ENCODE assay signal across 23 cellular contexts in genomic region chrX:46844913-46845312, GRCh38. TPM values are rescaled to one million over a fixed set of nuclear protein-coding genes. Genes with fewer than 3 reads are reported as not detected.
DNase-seq lines count a peak whose midpoint lies in the region; ATAC-seq, FAIRE-seq and TF ChIP-seq lines count a peak whose summit lies in the region.
"Had no signal": no experiment of that assay in that cellular context is flagged by ENCODE, and none has a peak within 500 bp of the region (broad histone marks: within the 10 kb centered on the region; RNA-seq: fewer than 3 reads in every experiment).

No MANE protein-coding gene starts in this region.

- no peak overlapping the region for H3K9ac ChIP-seq in astrocyte (ENCODE audit: low read length)
- H3K9ac ChIP-seq in endothelial cell of umbilical vein (replicated peaks; ENCODE audit: extremely low read depth, insufficient read depth, low read length): no peak overlapping the region
- H3K9ac ChIP-seq: BLaER1 treated with 17β-estradiol and CSF1 and Interleukin-3, amounts not matched to agents 10 nM and 100 nM had no signal

- no peak for ATAC-seq in A549
- no peak for ATAC-seq in HG02970 (IDR thresholded peaks at IDR 0.05; ENCODE audit: low FRiP score, unreplicated experiment)
- ATAC-seq in HG02870 (IDR thresholded peaks at IDR 0.05; ENCODE audit: unreplicated experiment): no peak
- ATAC-seq: CD8-positive, alpha-beta T cell had no signal

- no peaks in the 10 kb centered on the region for H3K9me3 ChIP-seq in A549
- H3K9me3 ChIP-seq in astrocyte (ENCODE audit: insufficient read depth, low read depth, low read length): no peaks in the 10 kb centered on the region
- no peaks in the 10 kb centered on the region for H3K9me3 ChIP-seq in endothelial cell of umbilical vein (replicated peaks; ENCODE audit: control insufficient read depth, insufficient read depth, low read length)
- H3K9me3 ChIP-seq: Caco-2 had no signal

- H3K9me3 Mint-ChIP-seq in astrocyte (ENCODE audit: unreplicated experiment): peaks cover 2% of the 10 kb centered on the region
- H3K9me3 Mint-ChIP-seq: CD4-positive, alpha-beta T cell; CD8-positive, alpha-beta T cell had no signal

- TF ChIP-seq RAD21 in A549 (conservative IDR thresholded peaks at IDR 0.05 in 1 of 2, IDR thresholded peaks at IDR 0.05 in 1 of 2): no peak

- H2AFZ ChIP-seq in astrocyte (ENCODE audit: low read depth, low read length) (no peak overlapping the region), endothelial cell of umbilical vein (ENCODE audit: low read depth, low read length) (no peak overlapping the region)

- intact Hi-C loops in endothelial cell of umbilical vein (cut with micrococcal nuclease): no loop called here

- no peaks in the 10 kb centered on the region for H3K36me3 Mint-ChIP-seq in astrocyte (ENCODE audit: low read depth, unreplicated experiment)

- CTCF ChIA-PET in A549 (lab: Yijun Ruan, JAX) (interaction anchor here (0.6 kb wide), 1 partner anchor 212 kb away, joined by 5 read pairs; no protein-coding TSS in a partner anchor), endothelial cell of umbilical vein (lab: Charles Lee) (no interaction called here)

- DNase-seq in A549 (ENCODE audit: low read depth in 1 of 2, low spot score in 1 of 2): no peak
- DNase-seq in GM12891 (ENCODE audit: insufficient read length, low spot score): no peak
- no peak for DNase-seq in astrocyte (ENCODE audit: low read depth)
- no peak for DNase-seq in endothelial cell of umbilical vein (ENCODE audit: low read depth, low spot score)
- no peak for DNase-seq in activated CD8-positive, alpha-beta memory T cell treated with anti-CD3 and anti-CD28 coated beads for 24 hours
- DNase-seq in SK-N-DZ (ENCODE audit: low spot score): no peak
- DNase-seq: 8988T; AML-193; Caco-2; Calu3; CD4-positive, alpha-beta T cell; CD8-positive, alpha-beta T cell; DMS79 treated with DMSO at 0.1 percent for 48 hours; GF-D8 had no signal

- H3K27me3 Mint-ChIP-seq in astrocyte (ENCODE audit: low read depth, unreplicated experiment): no peaks in the 10 kb centered on the region
- H3K27me3 Mint-ChIP-seq: B cell; CD4-positive, alpha-beta T cell had no signal

- no peaks in the 10 kb centered on the region for H3K27me3 ChIP-seq in astrocyte (ENCODE audit: insufficient read depth, low read length)
- H3K27me3 ChIP-seq in endothelial cell of umbilical vein (ENCODE audit: control insufficient read depth in 2 of 2, insufficient read depth in 2 of 2, low read length in 2 of 2): no peaks in the 10 kb centered on the region
- H3K27me3 ChIP-seq: BLaER1 treated with 17β-estradiol and CSF1 and Interleukin-3, amounts not matched to agents 10 nM and 100 nM had no signal

- H3K4me3 ChIP-seq in A549 (no peak overlapping the region), astrocyte (ENCODE audit: insufficient read depth, low read depth, low read length) (no peak overlapping the region), endothelial cell of umbilical vein (replicated peaks in 1 of 3; ENCODE audit: insufficient read depth in 1 of 3, low read depth in 1 of 3, low read length in 3 of 3) (no peak overlapping the region)
- H3K4me3 ChIP-seq: BLaER1 treated with 17β-estradiol and CSF1 and Interleukin-3, amounts not matched to agents 10 nM and 100 nM had no signal

- H3K4me3 Mint-ChIP-seq in astrocyte (ENCODE audit: unreplicated experiment): no peak overlapping the region
- H3K4me3 Mint-ChIP-seq: B cell; CD4-positive, alpha-beta T cell; CD8-positive, alpha-beta T cell had no signal

- no TSS peak for BruUV-seq in endothelial cell of umbilical vein (replicated peaks; lab: Mats Ljungman, UMichigan)

- TF ChIP-seq POLR2A in A549 (IDR thresholded peaks at IDR 0.05; ENCODE audit: low read length) (no peak), GM12891 (IDR thresholded peaks at IDR 0.05; ENCODE audit: low read depth, low read length) (no peak), endothelial cell of umbilical vein (IDR thresholded peaks at IDR 0.05; ENCODE audit: low read depth, low read length) (no peak)

- H3K27ac ChIP-seq in A549 (no peak overlapping the region), astrocyte (ENCODE audit: low read depth, low read length) (no peak overlapping the region), endothelial cell of umbilical vein (ENCODE audit: insufficient read depth, low read depth, low read length) (no peak overlapping the region)
- H3K27ac ChIP-seq: BLaER1 treated with 17β-estradiol and CSF1 and Interleukin-3, amounts not matched to agents 10 nM and 100 nM; C4-2B had no signal

- TF ChIP-seq EP300 in A549 (IDR thresholded peaks at IDR 0.05): no peak

- FAIRE-seq in A549 (lab: Jason Lieb, UNC) (peak; percentile 99), GM12891 (lab: Jason Lieb, UNC) (peak; percentile 84), astrocyte (lab: Jason Lieb, UNC) (peak; percentile 39), endothelial cell of umbilical vein (lab: Jason Lieb, UNC) (peak; percentile 62)
- FAIRE-seq: A204.1, D721Med, GM12892, GM18507 had no signal

- dilution Hi-C loops in endothelial cell of umbilical vein (cut with MboI; ENCODE audit: extremely low pct_ligation_motif_present, low sequenced_read_pairs): no loop called here

- peaks cover 18% of the 10 kb centered on the region for H3K4me1 ChIP-seq in A549
- H3K4me1 ChIP-seq in astrocyte (ENCODE audit: insufficient read depth, low read length): peaks cover 12% of the 10 kb centered on the region
- H3K4me1 ChIP-seq in endothelial cell of umbilical vein (ENCODE audit: control insufficient read depth, extremely low read depth, insufficient read depth, low read length): peaks cover 5% of the 10 kb centered on the region

- H3K4me2 ChIP-seq in A549 (no peak overlapping the region), astrocyte (ENCODE audit: low read length) (no peak overlapping the region), endothelial cell of umbilical vein (ENCODE audit: insufficient read depth, low read length) (no peak overlapping the region)
- H3K4me2 ChIP-seq: BLaER1 treated with 17β-estradiol and CSF1 and Interleukin-3, amounts not matched to agents 10 nM and 100 nM had no signal

- H3K4me1 Mint-ChIP-seq in astrocyte (ENCODE audit: low read depth, unreplicated experiment): peaks cover 5% of the 10 kb centered on the region

- TF ChIP-seq CTCF in A549 (IDR thresholded peaks at IDR 0.05) (no peak), astrocyte (IDR thresholded peaks at IDR 0.05; ENCODE audit: insufficient read depth, low read depth, low read length) (no peak), endothelial cell of umbilical vein (IDR thresholded peaks at IDR 0.05; ENCODE audit: extremely low read depth in 1 of 2, insufficient read depth in 1 of 2, low read depth in 1 of 2, low read length in 2 of 2) (no peak)

- H3K36me3 ChIP-seq in astrocyte (ENCODE audit: insufficient read depth, low read length) (peaks cover 2% of the 10 kb centered on the region), endothelial cell of umbilical vein (ENCODE audit: control insufficient read depth in 2 of 2, extremely low read depth in 1 of 2, insufficient read depth in 2 of 2, low read length in 2 of 2) (no peaks in the 10 kb centered on the region)

- POLR2A ChIA-PET in A549 (lab: Yijun Ruan, JAX): no interaction called here
- POLR2A ChIA-PET in endothelial cell of umbilical vein (lab: Charles Lee): no interaction called here

- peaks cover 80% of the 10 kb centered on the region for H3K79me2 ChIP-seq in astrocyte (ENCODE audit: insufficient read depth, low read length)
- H3K79me2 ChIP-seq in endothelial cell of umbilical vein (ENCODE audit: control insufficient read depth, insufficient read depth, low read length): peaks cover 79% of the 10 kb centered on the region

- H3K9me1 ChIP-seq in endothelial cell of umbilical vein (replicated peaks; ENCODE audit: control insufficient read depth, extremely low read depth, insufficient read depth, low read length): no peaks in the 10 kb centered on the region

- peaks cover 6% of the 10 kb centered on the region for H4K20me1 ChIP-seq in astrocyte (ENCODE audit: insufficient read depth, low read length)
- H4K20me1 ChIP-seq in endothelial cell of umbilical vein (replicated peaks; ENCODE audit: control insufficient read depth, extremely low read depth, insufficient read depth, low read length): no peaks in the 10 kb centered on the region

- H3K27ac Mint-ChIP-seq in astrocyte (ENCODE audit: unreplicated experiment): no peak overlapping the region
- H3K27ac Mint-ChIP-seq: B cell; CD4-positive, alpha-beta T cell; CD8-positive, alpha-beta T cell had no signal

TF ChIP-seq in GM12891, 5 proteins besides CTCF, POLR2A, EP300 and RAD21:
- TF ChIP-seq POLR2AphosphoS5 (IDR thresholded peaks at IDR 0.05; ENCODE audit: low read depth, low read length): no peak
- no peak for TF ChIP-seq PAX5 (IDR thresholded peaks at IDR 0.05; ENCODE audit: insufficient read depth, low read length, severe bottlenecking)
- no peak for TF ChIP-seq SPI1 (IDR thresholded peaks at IDR 0.05; ENCODE audit: low read depth, low read length)
- no peak for TF ChIP-seq TAF1 (IDR thresholded peaks at IDR 0.05; ENCODE audit: low read depth, low read length)
- no peak for TF ChIP-seq POU2F2 (IDR thresholded peaks at IDR 0.05; ENCODE audit: low read depth, low read length)
TF ChIP-seq in GM12891: peak in this region for 0.

TF ChIP-seq in endothelial cell of umbilical vein, 7 proteins besides CTCF, POLR2A, EP300 and RAD21 (continues in another document):
- TF ChIP-seq FOS (IDR thresholded peaks at IDR 0.05; ENCODE audit: borderline replicate concordance, insufficient read depth, low read length) (no peak), MYC (IDR thresholded peaks at IDR 0.05; ENCODE audit: low read depth, low read length) (no peak)

RNA-seq across cellular contexts. Expression of gene RP2, which starts 8.1 kb away (rescaled TPM):
- 13.8 and 14.8 TPM in 2 replicates for polyA plus RNA-seq in A549 (2011; rRNA removed)
- 3.6 and 5.5 TPM in 2 replicates for polyA plus RNA-seq in A549 (2012; cell fraction: cytosol; rRNA removed)
- polyA plus RNA-seq in A549 (2012; cell fraction: nucleus; rRNA removed): 2.1 and 2.4 TPM in 2 replicates
- 12.9 to 15.0 TPM (median 14.0 TPM) in 3 replicates for polyA plus RNA-seq in A549 (2017; fragmentation: RNase III; extraction: RNeasy Plus Mini Kit Qiagen cat#74134 plus additional on column Dnase treatment)
- 5.4 and 6.8 TPM in 2 replicates for polyA minus RNA-seq in A549 (2011; rRNA and poly(A)+ RNA removed)
- 1.8 TPM for polyA plus RNA-seq in GM12891 (2012; ENCODE audit: low read depth, missing spikeins)
- 18.5 and 20.5 TPM in 2 replicates for total RNA-seq in astrocyte
- 18.7 and 20.5 TPM in 2 replicates for total RNA-seq in endothelial cell of umbilical vein
- polyA plus RNA-seq in endothelial cell of umbilical vein: 5.9 and 7.4 TPM in 2 replicates
- polyA plus RNA-seq in endothelial cell of umbilical vein (2011; cell fraction: cytosol; rRNA removed): 9.1 and 9.3 TPM in 2 replicates
- polyA plus RNA-seq in endothelial cell of umbilical vein (2011; cell fraction: nucleus; rRNA removed): 4.9 and 6.4 TPM in 2 replicates
- polyA plus RNA-seq in endothelial cell of umbilical vein (2012): 15.5 and 21.4 TPM in 2 replicates
- 15.1 and 15.4 TPM in 2 replicates for polyA minus RNA-seq in endothelial cell of umbilical vein
- 7.9 TPM for polyA minus RNA-seq in endothelial cell of umbilical vein (2011; cell fraction: cytosol; rRNA and poly(A)+ RNA removed)
- 6.9 and 12.4 TPM in 2 replicates for polyA minus RNA-seq in endothelial cell of umbilical vein (2011; cell fraction: nucleus; rRNA and poly(A)+ RNA removed)
- 13.6 and 13.7 TPM in 2 replicates for polyA plus RNA-seq in SK-N-DZ (2014; cell fraction: cytosol; rRNA removed)
- 3.1 and 3.2 TPM in 2 replicates for polyA plus RNA-seq in SK-N-DZ (2014; cell fraction: nucleus; rRNA removed)
